12 cellular contexts compared by ENCODE assay signal in the genomic region with DNA sequence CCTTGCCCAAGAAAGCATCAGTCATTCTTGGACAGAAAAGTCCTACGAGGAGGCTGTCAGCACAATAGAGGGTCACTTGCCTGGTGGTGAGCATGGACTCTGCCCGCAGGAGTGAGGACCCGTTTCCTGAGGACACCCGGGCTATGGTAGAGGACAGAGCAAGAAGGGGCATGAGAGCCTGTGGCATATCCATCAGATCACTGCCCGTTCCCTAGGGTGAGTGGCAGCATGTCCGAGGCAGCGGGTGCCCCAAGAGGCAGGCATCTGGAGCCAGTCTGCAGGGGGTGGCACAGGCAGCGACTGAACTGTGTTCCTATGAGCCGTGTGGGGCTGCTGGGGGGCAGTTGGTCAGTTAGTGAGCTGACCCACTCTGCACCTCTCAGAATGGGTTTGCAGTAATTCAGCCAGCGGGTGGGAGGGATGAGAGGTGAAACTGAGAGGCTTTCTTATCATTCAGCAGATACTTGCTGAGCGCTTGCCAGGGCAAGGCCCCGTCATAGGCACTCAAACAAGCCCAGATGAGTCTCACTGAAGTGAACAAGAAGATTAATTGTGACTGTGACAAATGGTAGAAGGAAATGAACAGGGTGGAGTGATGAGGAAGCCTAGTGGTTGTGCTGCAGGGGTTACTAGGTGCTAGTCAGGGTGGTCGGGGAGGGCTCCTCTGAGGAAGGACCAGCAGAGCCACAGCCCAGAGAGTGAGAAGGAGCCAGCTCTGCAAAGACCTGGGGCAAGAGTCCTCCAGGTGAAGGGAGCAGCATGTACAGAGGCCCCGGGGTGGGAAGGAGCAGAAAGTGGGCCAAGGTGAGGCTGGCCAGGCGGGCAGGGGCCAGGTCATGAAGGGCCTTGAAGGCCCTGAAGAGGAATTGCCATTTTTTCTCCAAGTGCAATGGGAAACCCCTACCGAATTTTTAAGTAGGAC.
A peak's percentile ranks its signal among the peaks of the same experiment; 100 is the strongest.
DNase-seq lines count a peak whose midpoint lies in the region; ATAC-seq, FAIRE-seq and TF ChIP-seq lines count a peak whose summit lies in the region.
"Had no signal": no experiment of that assay in that cellular context is flagged by ENCODE, and none has a peak within 500 bp of the region (broad histone marks: within the 10 kb centered on the region; RNA-seq: fewer than 3 reads in every experiment).

No MANE protein-coding gene starts in this region.

- peak overlapping the region; percentile 36 to 44 for H3K27ac Mint-ChIP-seq in natural killer cell treated with Interleukin-12 subunit alpha and Interleukin-12 subunit beta and Interleukin-15 and Interleukin-18, amount 100 ng/mL, for 72 hours
- no peak overlapping the region for H3K27ac Mint-ChIP-seq in natural killer cell
- peak overlapping the region; percentile 8 for H3K27ac Mint-ChIP-seq in chondrocyte (ENCODE audit: unreplicated experiment)
- H3K27ac Mint-ChIP-seq: B cell, memory B cell had no signal

- H3K4me3 Mint-ChIP-seq in natural killer cell treated with Interleukin-12 subunit alpha and Interleukin-12 subunit beta and Interleukin-15 and Interleukin-18, amount 100 ng/mL, for 72 hours, result no peak overlapping the region
- H3K4me3 Mint-ChIP-seq in natural killer cell, result no peak overlapping the region
- H3K4me3 Mint-ChIP-seq in chondrocyte (ENCODE audit: unreplicated experiment), result no peak overlapping the region
- H3K4me3 Mint-ChIP-seq: B cell, memory B cell had no signal

- H3K4me3 ChIP-seq in keratinocyte (ENCODE audit: control insufficient read depth in 2 of 3, extremely low read depth in 1 of 3, insufficient read depth in 2 of 3, low read depth in 1 of 3, low read length in 3 of 3), result no peak overlapping the region
- H3K4me3 ChIP-seq in vagina, result no peak overlapping the region
- H3K4me3 ChIP-seq: pancreas had no signal

- H3K27ac ChIP-seq in keratinocyte (ENCODE audit: control insufficient read depth, insufficient read depth, low read length), result peak overlapping the region; percentile 64
- H3K27ac ChIP-seq in vagina, result peak overlapping the region; percentile 90
- H3K27ac ChIP-seq: pancreas had no signal

- H3K9me3 ChIP-seq in keratinocyte (ENCODE audit: control insufficient read depth, low read depth, low read length) (no peaks in the 10 kb centered on the region), vagina (no peaks in the 10 kb centered on the region)
- H3K9me3 ChIP-seq: pancreas had no signal

- intact Hi-C loops in natural killer cell (cut with micrococcal nuclease), result no loop called here
- intact Hi-C loops in vagina (cut with DNase I), result loop anchor here (10.0 kb wide), 1 partner anchor 47 kb away; no protein-coding TSS in a partner anchor

- peak; percentile 86 for FAIRE-seq in keratinocyte (lab: Jason Lieb, UNC)
- FAIRE-seq: pancreas had no signal

- TF ChIP-seq POLR2A in vagina (IDR thresholded peaks at IDR 0.05), result no peak

- H3K36me3 ChIP-seq in keratinocyte (ENCODE audit: control insufficient read depth in 2 of 2, extremely low read depth in 1 of 2, insufficient read depth in 2 of 2, low read length in 2 of 2), result peaks cover 4 to 8% of the 10 kb centered on the region in 2 experiments
- peaks cover 0 to 13% of the 10 kb centered on the region in 2 donors for H3K36me3 ChIP-seq in vagina

- peak overlapping the region; percentile 44 for H3K9ac ChIP-seq in keratinocyte (ENCODE audit: control insufficient read depth, extremely low read depth, insufficient read depth, low read length)

- ATAC-seq in natural killer cell treated with Interleukin-12 subunit alpha and Interleukin-12 subunit beta and Interleukin-15 and Interleukin-18, amount 100 ng/mL, for 72 hours, result peak in 1 of 2 donors; percentile 41
- no peak for ATAC-seq in natural killer cell

- H3K9me1 ChIP-seq in keratinocyte (ENCODE audit: control insufficient read depth, extremely low read depth, insufficient read depth, low read length), result peaks cover 3% of the 10 kb centered on the region

- TF ChIP-seq CTCF in natural killer cell (IDR thresholded peaks at IDR 0.05) (no peak), chondrocyte (IDR thresholded peaks at IDR 0.05) (no peak), keratinocyte (optimal IDR thresholded peaks at IDR 0.05 in 1 of 3, IDR thresholded peaks at IDR 0.05 in 1 of 3, conservative IDR thresholded peaks at IDR 0.05 in 1 of 3; ENCODE audit: extremely low read depth in 1 of 3, insufficient read depth in 2 of 3, low read length in 3 of 3) (no peak), vagina (IDR thresholded peaks at IDR 0.05) (no peak)

- no peak overlapping the region for H2AFZ ChIP-seq in keratinocyte (ENCODE audit: control insufficient read depth, low read length)

- H3K4me1 Mint-ChIP-seq in natural killer cell treated with Interleukin-12 subunit alpha and Interleukin-12 subunit beta and Interleukin-15 and Interleukin-18, amount 100 ng/mL, for 72 hours (ENCODE audit: low read depth in 2 of 2), result peaks cover 23 to 37% of the 10 kb centered on the region in 2 donors
- H3K4me1 Mint-ChIP-seq in natural killer cell, result peaks cover 6 to 18% of the 10 kb centered on the region in 2 donors
- peaks cover 5% of the 10 kb centered on the region for H3K4me1 Mint-ChIP-seq in chondrocyte (ENCODE audit: low read depth)
- H3K4me1 Mint-ChIP-seq: B cell had no signal

- H3K4me2 ChIP-seq in keratinocyte (ENCODE audit: control insufficient read depth, extremely low read depth, insufficient read depth, low read depth, low read length), result peak overlapping the region; percentile 37

- peaks cover 42% of the 10 kb centered on the region for H3K4me1 ChIP-seq in keratinocyte (ENCODE audit: control insufficient read depth, extremely low read depth, insufficient read depth, low read length)
- H3K4me1 ChIP-seq in vagina, result peaks cover 41% of the 10 kb centered on the region
- H3K4me1 ChIP-seq: pancreas had no signal

- H3K9me3 Mint-ChIP-seq in natural killer cell treated with Interleukin-12 subunit alpha and Interleukin-12 subunit beta and Interleukin-15 and Interleukin-18, amount 100 ng/mL, for 72 hours, result peaks cover 9% of the 10 kb centered on the region
- peaks cover 0 to 3% of the 10 kb centered on the region in 2 donors for H3K9me3 Mint-ChIP-seq in natural killer cell
- peaks cover 26% of the 10 kb centered on the region for H3K9me3 Mint-ChIP-seq in chondrocyte (ENCODE audit: low read depth)

- no peaks in the 10 kb centered on the region for H3K79me2 ChIP-seq in keratinocyte (ENCODE audit: control insufficient read depth, insufficient read depth, low read length)

- DNase-seq in natural killer cell treated with Interleukin-12 subunit alpha and Interleukin-12 subunit beta and Interleukin-15 and Interleukin-18, amount 100 ng/mL, for 72 hours (ENCODE audit: low spot score), result no peak
- DNase-seq in natural killer cell, result no peak
- no peak for DNase-seq in chondrocyte (ENCODE audit: low spot score)
- DNase-seq in keratinocyte (ENCODE audit: low read depth, low spot score), result no peak
- DNase-seq in vagina (ENCODE audit: extremely low spot score in 2 of 2), result no peak
- no peak for DNase-seq in A172 (ENCODE audit: low spot score)
- DNase-seq in RKO (ENCODE audit: low spot score), result no peak
- no peak for DNase-seq in NCI-H1092 treated with DMSO at 0.1 percent for 48 hours (lab: John Stamatoyannopoulos, UW)
- DNase-seq: stimulated activated naive CD4-positive, alpha-beta T cell had no signal

- H3K27me3 ChIP-seq in keratinocyte (ENCODE audit: control insufficient read depth, extremely low read depth, insufficient read depth, low read length) (no peaks in the 10 kb centered on the region), vagina (no peaks in the 10 kb centered on the region)
- H3K27me3 ChIP-seq: pancreas had no signal

- dilution Hi-C loops in keratinocyte (cut with MboI; ENCODE audit: extremely low pct_ligation_motif_present, low sequenced_read_pairs), result no loop called here

- H3K36me3 Mint-ChIP-seq in natural killer cell treated with Interleukin-12 subunit alpha and Interleukin-12 subunit beta and Interleukin-15 and Interleukin-18, amount 100 ng/mL, for 72 hours, result peaks cover 42% of the 10 kb centered on the region
- H3K36me3 Mint-ChIP-seq in natural killer cell (peaks cover 23% of the 10 kb centered on the region), chondrocyte (ENCODE audit: low read depth) (peaks cover 60% of the 10 kb centered on the region)

- H3K27me3 Mint-ChIP-seq in natural killer cell treated with Interleukin-12 subunit alpha and Interleukin-12 subunit beta and Interleukin-15 and Interleukin-18, amount 100 ng/mL, for 72 hours, result no peaks in the 10 kb centered on the region
- H3K27me3 Mint-ChIP-seq in natural killer cell (ENCODE audit: low read depth in 2 of 2) (no peaks in the 10 kb centered on the region), chondrocyte (ENCODE audit: low read depth) (no peaks in the 10 kb centered on the region)
- H3K27me3 Mint-ChIP-seq: B cell, memory B cell had no signal

- no peaks in the 10 kb centered on the region for H4K20me1 ChIP-seq in keratinocyte (ENCODE audit: control insufficient read depth, extremely low read depth, insufficient read depth, low read length)

Comparison
In these comparisons a context has a peak if more than half of its experiments do, and no peak if none do; other contexts are left out.
1. H3K27ac Mint-ChIP-seq: peak in natural killer cell treated with Interleukin-12 subunit alpha and Interleukin-12 subunit beta and Interleukin-15 and Interleukin-18, amount 100 ng/mL, for 72 hours (2 of 2) and chondrocyte (single experiment); none in natural killer cell (0 of 2).